Comparison of ENCODE assay signal across 1 cellular context in the genomic region with DNA sequence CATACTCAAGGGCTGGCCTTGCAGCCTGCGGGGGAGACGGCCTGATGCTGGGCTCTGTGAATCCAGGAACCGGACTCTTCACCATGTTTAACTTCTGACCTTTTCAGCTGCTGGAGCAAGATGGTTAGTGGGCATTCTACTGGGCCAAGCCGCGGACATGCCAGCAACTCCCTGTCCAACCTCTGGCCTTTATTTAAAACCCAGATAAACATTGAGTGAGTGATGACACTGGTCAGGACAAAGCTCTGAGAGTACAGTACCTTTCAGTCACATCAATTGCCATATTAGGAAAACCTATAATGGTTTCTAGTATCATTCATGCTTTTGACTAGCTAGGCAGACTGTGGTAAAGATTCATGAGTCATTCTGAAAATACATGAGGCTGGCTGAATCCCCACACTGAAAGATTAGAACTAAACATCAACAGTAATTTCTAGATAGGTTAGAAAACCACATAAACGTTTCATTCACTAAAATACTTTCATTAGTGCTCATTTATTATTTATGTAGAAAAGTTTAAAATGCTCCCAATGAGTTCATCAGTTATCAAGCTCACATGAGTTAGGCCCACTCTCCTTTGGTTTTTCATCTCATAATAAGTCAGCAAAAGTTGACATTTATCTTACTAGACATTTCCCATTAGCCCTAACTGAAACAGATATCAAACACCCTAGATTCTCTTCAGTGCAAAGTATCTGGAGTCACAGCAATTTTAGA.
TF ChIP-seq lines count a peak whose summit lies in the region.

No MANE protein-coding gene starts in this region.

TF ChIP-seq in GM12878, 131 proteins besides CTCF, POLR2A, EP300 and RAD21 (continued from another document and continues in another):
- TF ChIP-seq, protein P1, sequence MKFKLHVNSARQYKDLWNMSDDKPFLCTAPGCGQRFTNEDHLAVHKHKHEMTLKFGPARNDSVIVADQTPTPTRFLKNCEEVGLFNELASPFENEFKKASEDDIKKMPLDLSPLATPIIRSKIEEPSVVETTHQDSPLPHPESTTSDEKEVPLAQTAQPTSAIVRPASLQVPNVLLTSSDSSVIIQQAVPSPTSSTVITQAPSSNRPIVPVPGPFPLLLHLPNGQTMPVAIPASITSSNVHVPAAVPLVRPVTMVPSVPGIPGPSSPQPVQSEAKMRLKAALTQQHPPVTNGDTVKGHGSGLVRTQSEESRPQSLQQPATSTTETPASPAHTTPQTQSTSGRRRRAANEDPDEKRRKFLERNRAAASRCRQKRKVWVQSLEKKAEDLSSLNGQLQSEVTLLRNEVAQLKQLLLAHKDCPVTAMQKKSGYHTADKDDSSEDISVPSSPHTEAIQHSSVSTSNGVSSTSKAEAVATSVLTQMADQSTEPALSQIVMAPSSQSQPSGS (IDR thresholded peaks at IDR 0.05; ENCODE audit: low read length), result peak; percentile 94
- TF ChIP-seq, protein P2, sequence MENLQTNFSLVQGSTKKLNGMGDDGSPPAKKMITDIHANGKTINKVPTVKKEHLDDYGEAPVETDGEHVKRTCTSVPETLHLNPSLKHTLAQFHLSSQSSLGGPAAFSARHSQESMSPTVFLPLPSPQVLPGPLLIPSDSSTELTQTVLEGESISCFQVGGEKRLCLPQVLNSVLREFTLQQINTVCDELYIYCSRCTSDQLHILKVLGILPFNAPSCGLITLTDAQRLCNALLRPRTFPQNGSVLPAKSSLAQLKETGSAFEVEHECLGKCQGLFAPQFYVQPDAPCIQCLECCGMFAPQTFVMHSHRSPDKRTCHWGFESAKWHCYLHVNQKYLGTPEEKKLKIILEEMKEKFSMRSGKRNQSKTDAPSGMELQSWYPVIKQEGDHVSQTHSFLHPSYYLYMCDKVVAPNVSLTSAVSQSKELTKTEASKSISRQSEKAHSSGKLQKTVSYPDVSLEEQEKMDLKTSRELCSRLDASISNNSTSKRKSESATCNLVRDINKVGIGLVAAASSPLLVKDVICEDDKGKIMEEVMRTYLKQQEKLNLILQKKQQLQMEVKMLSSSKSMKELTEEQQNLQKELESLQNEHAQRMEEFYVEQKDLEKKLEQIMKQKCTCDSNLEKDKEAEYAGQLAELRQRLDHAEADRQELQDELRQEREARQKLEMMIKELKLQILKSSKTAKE (IDR thresholded peaks at IDR 0.05; ENCODE audit: low read depth, poor library complexity, severe bottlenecking), result peak; percentile 100
- TF ChIP-seq ETV6 (conservative IDR thresholded peaks at IDR 0.05 in 1 of 2, IDR thresholded peaks at IDR 0.05 in 1 of 2; ENCODE audit: borderline replicate concordance in 1 of 2, low read depth in 1 of 2) (peak in 1 of 2 experiments; percentile 39; a peak in 1 of 4 replicates), DPF2 (IDR thresholded peaks at IDR 0.05) (peak; percentile 85), BMI1 (IDR thresholded peaks at IDR 0.05; ENCODE audit: borderline replicate concordance) (peak; percentile 63; the same call in 1 of the 2 replicates), NR2F1 (conservative IDR thresholded peaks at IDR 0.05) (peak; percentile 92), ZNF622 (IDR thresholded peaks at IDR 0.05) (no peak), PAX8 (IDR thresholded peaks at IDR 0.05) (no peak), CHD2 (IDR thresholded peaks at IDR 0.05; ENCODE audit: borderline replicate concordance, low read depth, low read length) (no peak; the same call in 1 of the 2 replicates), ZSCAN29 (IDR thresholded peaks at IDR 0.05) (no peak), MEF2B (IDR thresholded peaks at IDR 0.05; ENCODE audit: partially characterized antibody, poor library complexity, severe bottlenecking) (peak; percentile 84), RB1 (IDR thresholded peaks at IDR 0.05; ENCODE audit: borderline replicate concordance) (no peak), CHD1 (IDR thresholded peaks at IDR 0.05; ENCODE audit: low read depth, low read length) (no peak), POLR2AphosphoS5 (IDR thresholded peaks at IDR 0.05; ENCODE audit: low read length) (no peak), SREBF1 (IDR thresholded peaks at IDR 0.05; ENCODE audit: low read length) (peak; percentile 91), TCF12 (IDR thresholded peaks at IDR 0.05; ENCODE audit: low read depth, low read length) (no peak), SMC3 (IDR thresholded peaks at IDR 0.05; ENCODE audit: borderline replicate concordance, low read length) (no peak), NFYA (IDR thresholded peaks at IDR 0.05; ENCODE audit: borderline replicate concordance, low read depth, low read length) (no peak), HDAC6 (IDR thresholded peaks at IDR 0.05; ENCODE audit: unreplicated experiment) (no peak), NBN (IDR thresholded peaks at IDR 0.05) (peak; percentile 53; the same call in 1 of the 2 replicates), KLF5 (IDR thresholded peaks at IDR 0.05; ENCODE audit: partially characterized antibody) (no peak), NFIC (IDR thresholded peaks at IDR 0.05; ENCODE audit: low read depth, low read length) (peak; percentile 98), POLR2AphosphoS2 (IDR thresholded peaks at IDR 0.05; ENCODE audit: low read depth, low read length) (no peak), CREB1 (IDR thresholded peaks at IDR 0.05; ENCODE audit: low read depth) (no peak; the same call in none of the 2 replicates), EZH2 (IDR thresholded peaks at IDR 0.05; ENCODE audit: borderline replicate concordance, control insufficient read depth, low read depth, low read length) (peak; percentile 80; the same call in 1 of the 2 replicates), RBBP5 (conservative IDR thresholded peaks at IDR 0.05) (no peak), SMARCA5 (IDR thresholded peaks at IDR 0.05) (no peak), ZNF24 (IDR thresholded peaks at IDR 0.05) (peak; percentile 96), NR2C2 (IDR thresholded peaks at IDR 0.05; ENCODE audit: borderline replicate concordance, control insufficient read depth, insufficient read length, low read depth) (no peak), FOS (IDR thresholded peaks at IDR 0.05; ENCODE audit: borderline replicate concordance, extremely low read depth, insufficient read length) (no peak)
- TF ChIP-seq, protein P3, sequence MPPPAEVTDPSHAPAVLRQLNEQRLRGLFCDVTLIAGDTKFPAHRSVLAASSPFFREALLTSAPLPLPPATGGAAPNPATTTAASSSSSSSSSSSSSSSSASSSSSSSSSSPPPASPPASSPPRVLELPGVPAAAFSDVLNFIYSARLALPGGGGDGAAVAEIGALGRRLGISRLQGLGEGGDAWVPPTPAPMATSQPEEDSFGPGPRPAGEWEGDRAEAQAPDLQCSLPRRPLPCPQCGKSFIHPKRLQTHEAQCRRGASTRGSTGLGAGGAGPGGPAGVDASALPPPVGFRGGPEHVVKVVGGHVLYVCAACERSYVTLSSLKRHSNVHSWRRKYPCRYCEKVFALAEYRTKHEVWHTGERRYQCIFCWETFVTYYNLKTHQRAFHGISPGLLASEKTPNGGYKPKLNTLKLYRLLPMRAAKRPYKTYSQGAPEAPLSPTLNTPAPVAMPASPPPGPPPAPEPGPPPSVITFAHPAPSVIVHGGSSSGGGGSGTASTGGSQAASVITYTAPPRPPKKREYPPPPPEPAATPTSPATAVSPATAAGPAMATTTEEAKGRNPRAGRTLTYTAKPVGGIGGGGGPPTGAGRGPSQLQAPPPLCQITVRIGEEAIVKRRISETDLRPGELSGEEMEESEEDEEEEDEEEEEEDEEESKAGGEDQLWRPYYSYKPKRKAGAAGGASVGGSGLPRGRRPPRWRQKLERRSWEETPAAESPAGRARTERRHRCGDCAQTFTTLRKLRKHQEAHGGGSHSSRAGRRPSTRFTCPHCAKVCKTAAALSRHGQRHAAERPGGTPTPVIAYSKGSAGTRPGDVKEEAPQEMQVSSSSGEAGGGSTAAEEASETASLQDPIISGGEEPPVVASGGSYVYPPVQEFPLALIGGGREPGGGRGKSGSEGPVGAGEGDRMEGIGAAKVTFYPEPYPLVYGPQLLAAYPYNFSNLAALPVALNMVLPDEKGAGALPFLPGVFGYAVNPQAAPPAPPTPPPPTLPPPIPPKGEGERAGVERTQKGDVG (CRISPR knock-in tag; IDR thresholded peaks at IDR 0.05), result no peak
- TF ChIP-seq, protein P4, sequence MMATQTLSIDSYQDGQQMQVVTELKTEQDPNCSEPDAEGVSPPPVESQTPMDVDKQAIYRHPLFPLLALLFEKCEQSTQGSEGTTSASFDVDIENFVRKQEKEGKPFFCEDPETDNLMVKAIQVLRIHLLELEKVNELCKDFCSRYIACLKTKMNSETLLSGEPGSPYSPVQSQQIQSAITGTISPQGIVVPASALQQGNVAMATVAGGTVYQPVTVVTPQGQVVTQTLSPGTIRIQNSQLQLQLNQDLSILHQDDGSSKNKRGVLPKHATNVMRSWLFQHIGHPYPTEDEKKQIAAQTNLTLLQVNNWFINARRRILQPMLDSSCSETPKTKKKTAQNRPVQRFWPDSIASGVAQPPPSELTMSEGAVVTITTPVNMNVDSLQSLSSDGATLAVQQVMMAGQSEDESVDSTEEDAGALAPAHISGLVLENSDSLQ (IDR thresholded peaks at IDR 0.05), result peak; percentile 79
- TF ChIP-seq, protein P5, sequence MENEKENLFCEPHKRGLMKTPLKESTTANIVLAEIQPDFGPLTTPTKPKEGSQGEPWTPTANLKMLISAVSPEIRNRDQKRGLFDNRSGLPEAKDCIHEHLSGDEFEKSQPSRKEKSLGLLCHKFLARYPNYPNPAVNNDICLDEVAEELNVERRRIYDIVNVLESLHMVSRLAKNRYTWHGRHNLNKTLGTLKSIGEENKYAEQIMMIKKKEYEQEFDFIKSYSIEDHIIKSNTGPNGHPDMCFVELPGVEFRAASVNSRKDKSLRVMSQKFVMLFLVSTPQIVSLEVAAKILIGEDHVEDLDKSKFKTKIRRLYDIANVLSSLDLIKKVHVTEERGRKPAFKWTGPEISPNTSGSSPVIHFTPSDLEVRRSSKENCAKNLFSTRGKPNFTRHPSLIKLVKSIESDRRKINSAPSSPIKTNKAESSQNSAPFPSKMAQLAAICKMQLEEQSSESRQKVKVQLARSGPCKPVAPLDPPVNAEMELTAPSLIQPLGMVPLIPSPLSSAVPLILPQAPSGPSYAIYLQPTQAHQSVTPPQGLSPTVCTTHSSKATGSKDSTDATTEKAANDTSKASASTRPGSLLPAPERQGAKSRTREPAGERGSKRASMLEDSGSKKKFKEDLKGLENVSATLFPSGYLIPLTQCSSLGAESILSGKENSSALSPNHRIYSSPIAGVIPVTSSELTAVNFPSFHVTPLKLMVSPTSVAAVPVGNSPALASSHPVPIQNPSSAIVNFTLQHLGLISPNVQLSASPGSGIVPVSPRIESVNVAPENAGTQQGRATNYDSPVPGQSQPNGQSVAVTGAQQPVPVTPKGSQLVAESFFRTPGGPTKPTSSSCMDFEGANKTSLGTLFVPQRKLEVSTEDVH (IDR thresholded peaks at IDR 0.05; ENCODE audit: low read depth, partially characterized antibody), result no peak
- TF ChIP-seq, protein P6, sequence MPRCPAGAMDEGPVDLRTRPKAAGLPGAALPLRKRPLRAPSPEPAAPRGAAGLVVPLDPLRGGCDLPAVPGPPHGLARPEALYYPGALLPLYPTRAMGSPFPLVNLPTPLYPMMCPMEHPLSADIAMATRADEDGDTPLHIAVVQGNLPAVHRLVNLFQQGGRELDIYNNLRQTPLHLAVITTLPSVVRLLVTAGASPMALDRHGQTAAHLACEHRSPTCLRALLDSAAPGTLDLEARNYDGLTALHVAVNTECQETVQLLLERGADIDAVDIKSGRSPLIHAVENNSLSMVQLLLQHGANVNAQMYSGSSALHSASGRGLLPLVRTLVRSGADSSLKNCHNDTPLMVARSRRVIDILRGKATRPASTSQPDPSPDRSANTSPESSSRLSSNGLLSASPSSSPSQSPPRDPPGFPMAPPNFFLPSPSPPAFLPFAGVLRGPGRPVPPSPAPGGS (IDR thresholded peaks at IDR 0.05; ENCODE audit: borderline replicate concordance, insufficient read depth, low read depth, low read length, poor library complexity, severe bottlenecking), result peak; percentile 61
- TF ChIP-seq, protein P7, sequence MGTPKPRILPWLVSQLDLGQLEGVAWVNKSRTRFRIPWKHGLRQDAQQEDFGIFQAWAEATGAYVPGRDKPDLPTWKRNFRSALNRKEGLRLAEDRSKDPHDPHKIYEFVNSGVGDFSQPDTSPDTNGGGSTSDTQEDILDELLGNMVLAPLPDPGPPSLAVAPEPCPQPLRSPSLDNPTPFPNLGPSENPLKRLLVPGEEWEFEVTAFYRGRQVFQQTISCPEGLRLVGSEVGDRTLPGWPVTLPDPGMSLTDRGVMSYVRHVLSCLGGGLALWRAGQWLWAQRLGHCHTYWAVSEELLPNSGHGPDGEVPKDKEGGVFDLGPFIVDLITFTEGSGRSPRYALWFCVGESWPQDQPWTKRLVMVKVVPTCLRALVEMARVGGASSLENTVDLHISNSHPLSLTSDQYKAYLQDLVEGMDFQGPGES (IDR thresholded peaks at IDR 0.05), result no peak
- TF ChIP-seq, protein P8, sequence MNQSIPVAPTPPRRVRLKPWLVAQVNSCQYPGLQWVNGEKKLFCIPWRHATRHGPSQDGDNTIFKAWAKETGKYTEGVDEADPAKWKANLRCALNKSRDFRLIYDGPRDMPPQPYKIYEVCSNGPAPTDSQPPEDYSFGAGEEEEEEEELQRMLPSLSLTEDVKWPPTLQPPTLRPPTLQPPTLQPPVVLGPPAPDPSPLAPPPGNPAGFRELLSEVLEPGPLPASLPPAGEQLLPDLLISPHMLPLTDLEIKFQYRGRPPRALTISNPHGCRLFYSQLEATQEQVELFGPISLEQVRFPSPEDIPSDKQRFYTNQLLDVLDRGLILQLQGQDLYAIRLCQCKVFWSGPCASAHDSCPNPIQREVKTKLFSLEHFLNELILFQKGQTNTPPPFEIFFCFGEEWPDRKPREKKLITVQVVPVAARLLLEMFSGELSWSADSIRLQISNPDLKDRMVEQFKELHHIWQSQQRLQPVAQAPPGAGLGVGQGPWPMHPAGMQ (IDR thresholded peaks at IDR 0.05; ENCODE audit: borderline replicate concordance), result no peak
- TF ChIP-seq, protein P9, sequence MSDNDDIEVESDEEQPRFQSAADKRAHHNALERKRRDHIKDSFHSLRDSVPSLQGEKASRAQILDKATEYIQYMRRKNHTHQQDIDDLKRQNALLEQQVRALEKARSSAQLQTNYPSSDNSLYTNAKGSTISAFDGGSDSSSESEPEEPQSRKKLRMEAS (IDR thresholded peaks at IDR 0.05; ENCODE audit: low read depth, low read length), result no peak
- TF ChIP-seq, protein P10, sequence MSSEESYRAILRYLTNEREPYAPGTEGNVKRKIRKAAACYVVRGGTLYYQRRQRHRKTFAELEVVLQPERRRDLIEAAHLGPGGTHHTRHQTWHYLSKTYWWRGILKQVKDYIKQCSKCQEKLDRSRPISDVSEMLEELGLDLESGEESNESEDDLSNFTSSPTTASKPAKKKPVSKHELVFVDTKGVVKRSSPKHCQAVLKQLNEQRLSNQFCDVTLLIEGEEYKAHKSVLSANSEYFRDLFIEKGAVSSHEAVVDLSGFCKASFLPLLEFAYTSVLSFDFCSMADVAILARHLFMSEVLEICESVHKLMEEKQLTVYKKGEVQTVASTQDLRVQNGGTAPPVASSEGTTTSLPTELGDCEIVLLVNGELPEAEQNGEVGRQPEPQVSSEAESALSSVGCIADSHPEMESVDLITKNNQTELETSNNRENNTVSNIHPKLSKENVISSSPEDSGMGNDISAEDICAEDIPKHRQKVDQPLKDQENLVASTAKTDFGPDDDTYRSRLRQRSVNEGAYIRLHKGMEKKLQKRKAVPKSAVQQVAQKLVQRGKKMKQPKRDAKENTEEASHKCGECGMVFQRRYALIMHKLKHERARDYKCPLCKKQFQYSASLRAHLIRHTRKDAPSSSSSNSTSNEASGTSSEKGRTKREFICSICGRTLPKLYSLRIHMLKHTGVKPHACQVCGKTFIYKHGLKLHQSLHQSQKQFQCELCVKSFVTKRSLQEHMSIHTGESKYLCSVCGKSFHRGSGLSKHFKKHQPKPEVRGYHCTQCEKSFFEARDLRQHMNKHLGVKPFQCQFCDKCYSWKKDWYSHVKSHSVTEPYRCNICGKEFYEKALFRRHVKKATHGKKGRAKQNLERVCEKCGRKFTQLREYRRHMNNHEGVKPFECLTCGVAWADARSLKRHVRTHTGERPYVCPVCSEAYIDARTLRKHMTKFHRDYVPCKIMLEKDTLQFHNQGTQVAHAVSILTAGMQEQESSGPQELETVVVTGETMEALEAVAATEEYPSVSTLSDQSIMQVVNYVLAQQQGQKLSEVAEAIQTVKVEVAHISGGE (CRISPR knock-in tag; IDR thresholded peaks at IDR 0.05), result no peak
